Comparison of ENCODE assay signal across 22 cellular contexts in genomic region chr3:151541184-151541583, GRCh38.
"Had no signal": no experiment of that assay in that cellular context is flagged by ENCODE, and none has a peak within 500 bp of the region (broad histone marks: within the 10 kb centered on the region; RNA-seq: fewer than 3 reads in every experiment).

No MANE protein-coding gene starts in this region.

- H3K4me1 ChIP-seq: prostate gland, stomach had no signal

- H3K27me3 ChIP-seq: esophagus muscularis mucosa, heart right ventricle, neural progenitor cell, sigmoid colon, stomach, thyroid gland, vagina had no signal

- H3K4me3 ChIP-seq: coronary artery, esophagus muscularis mucosa, heart right ventricle, neural progenitor cell, prostate gland, sigmoid colon, stomach, thyroid gland, vagina had no signal

- ATAC-seq: heart right ventricle; left lobe of liver; right cardiac atrium; stimulated activated effector memory CD8-positive, alpha-beta T cell treated with anti-CD3 and anti-CD28 coated beads, Interleukin-12 subunit alpha, Interleukin-12 subunit beta, amount 100 ng/mL, for 72 hours had no signal

- H3K9me3 ChIP-seq: esophagus muscularis mucosa, heart right ventricle, prostate gland, sigmoid colon, stomach, thyroid gland, vagina had no signal

- H3K4me2 ChIP-seq: neural progenitor cell had no signal

- H3K36me3 ChIP-seq: esophagus muscularis mucosa, heart right ventricle, neural progenitor cell, prostate gland, sigmoid colon, stomach, thyroid gland, vagina had no signal

- H3K27ac ChIP-seq: coronary artery, esophagus muscularis mucosa, heart right ventricle, neural progenitor cell, prostate gland, sigmoid colon, stomach, thyroid gland, vagina had no signal

- DNase-seq: dermis blood vessel endothelial cell; effector memory CD4-positive, alpha-beta T cell; foreskin melanocyte; glutamatergic neuron; heart right ventricle; hippocampal formation; naive B cell; right cardiac atrium; sigmoid colon; stimulated activated CD4-positive, alpha-beta T cell treated with anti-CD3 and anti-CD28 coated beads, Interleukin-2, amount 100 ng/mL, for 24 hours; stimulated activated CD4-positive, alpha-beta T cell treated with anti-CD3 and anti-CD28 coated beads, Interleukin-4, amount 100 ng/mL, for 24 hours; stimulated activated naive CD4-positive, alpha-beta T cell treated with Interleukin-2 at 50 U/mL for 16 hours; stomach; thyroid gland; trophoblast cell had no signal

- H3K9ac ChIP-seq: neural progenitor cell had no signal

- H2AFZ ChIP-seq: neural progenitor cell had no signal
